ENCODE assay signal across 8 cellular contexts in genomic region chr12:16349132-16349463, GRCh38.
A peak's percentile ranks its signal among the peaks of the same experiment; 100 is the strongest.
DNase-seq lines count a peak whose midpoint lies in the region; ATAC-seq and TF ChIP-seq lines count a peak whose summit lies in the region.

No MANE protein-coding gene starts in this region.

- H3K4me3 ChIP-seq in iPS-11a (ENCODE audit: low read depth, low read length), result peak overlapping the region; percentile 89

- DNase-seq in CD1c-positive myeloid dendritic cell (ENCODE audit: extremely low spot score), result peak; percentile 91
- peak; percentile 91 for DNase-seq in stromal cell of bone marrow (ENCODE audit: low read depth)
- no peak for DNase-seq in foreskin melanocyte
- DNase-seq in inferior parietal cortex (ENCODE audit: extremely low spot score), result no peak

- ATAC-seq in HG03045 (IDR thresholded peaks at IDR 0.05; ENCODE audit: unreplicated experiment) (peak; percentile 43), SK-N-SH treated with all-trans-retinoic acid at 6 μM for 48 hours (no peak)

- H3K27ac ChIP-seq in angular gyrus (ENCODE audit: low read depth, low read length), result peak overlapping the region; percentile 68

TF ChIP-seq in SK-N-SH treated with all-trans-retinoic acid at 6 μM for 48 hours, 23 proteins besides CTCF, POLR2A, EP300 and RAD21:
- no peak for TF ChIP-seq ZNF565 (CRISPR knock-in tag; conservative IDR thresholded peaks at IDR 0.05; ENCODE audit: low read depth)
- TF ChIP-seq ZC3H10 (CRISPR knock-in tag; IDR thresholded peaks at IDR 0.05), result no peak

Comparison
In these comparisons a context has a peak if more than half of its experiments do, and no peak if none do; other contexts are left out.
1. DNase-seq: peak in CD1c-positive myeloid dendritic cell (single experiment) and stromal cell of bone marrow (single experiment); none in foreskin melanocyte (single experiment) and inferior parietal cortex (single experiment).